ENCODE assay signal across 8 cellular contexts in the genomic region with DNA sequence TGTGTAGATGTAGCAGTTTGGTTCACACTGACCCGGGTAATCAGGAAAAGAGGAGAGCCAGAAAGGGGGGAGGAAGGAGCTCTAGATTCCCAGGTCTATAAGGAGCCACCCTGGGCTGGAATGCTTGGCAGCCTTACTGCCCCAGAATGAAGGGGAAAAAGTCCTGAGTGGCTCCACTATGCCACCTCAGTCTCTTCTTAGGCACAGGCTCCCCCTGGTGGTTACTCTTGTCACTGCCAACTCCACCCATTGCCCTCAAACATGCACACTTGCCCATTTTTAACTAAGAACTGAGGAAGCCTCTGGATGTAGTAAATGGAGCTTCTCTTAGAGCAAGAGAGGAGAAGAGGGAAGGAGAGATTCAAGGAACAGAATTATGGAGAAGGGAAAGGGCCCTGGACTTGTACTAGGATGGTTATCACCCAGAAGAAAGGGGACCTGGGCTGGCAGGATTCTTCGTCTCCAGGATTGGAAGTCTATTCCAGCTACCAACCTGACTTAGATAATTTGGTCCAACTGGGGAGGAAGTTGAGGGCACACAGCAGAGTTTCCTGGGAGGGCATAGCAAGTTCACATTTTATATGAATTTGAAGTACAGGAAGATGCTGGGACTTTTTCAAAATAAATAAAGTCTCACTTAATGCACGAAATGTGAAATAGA. TPM values are rescaled to one million over a fixed set of nuclear protein-coding genes. Genes with fewer than 3 reads are reported as not detected.
DNase-seq lines count a peak whose midpoint lies in the region; ATAC-seq and TF ChIP-seq lines count a peak whose summit lies in the region.

No MANE protein-coding gene starts in this region.

- H4K20me1 ChIP-seq in fibroblast of lung (ENCODE audit: control insufficient read depth, extremely low read depth, insufficient read depth, low read length) (no peaks in the 10 kb centered on the region), neural cell (ENCODE audit: insufficient read depth) (no peaks in the 10 kb centered on the region)

- peak; percentile 89 for ATAC-seq in stimulated activated naive CD8-positive, alpha-beta T cell treated with anti-CD3 and anti-CD28 coated beads, Interleukin-15, amount 100 ng/mL, for 72 hours
- ATAC-seq in GM18520 (IDR thresholded peaks at IDR 0.05; ENCODE audit: unreplicated experiment) = no peak

- TF ChIP-seq POLR2A in Peyer's patch (IDR thresholded peaks at IDR 0.05) = no peak

- H3K4me2 ChIP-seq in fibroblast of lung (ENCODE audit: extremely low read depth, insufficient read depth, low read length) = no peak overlapping the region
- no peak overlapping the region for H3K4me2 ChIP-seq in neural cell (ENCODE audit: low read length)

- H3K27ac Mint-ChIP-seq in activated T-cell treated with anti-CD3 and anti-CD28 coated beads, Interleukin-2, amount 50 U/mL, for 24 hours = no peak overlapping the region
- no peak overlapping the region for H3K27ac Mint-ChIP-seq in stimulated activated naive CD8-positive, alpha-beta T cell treated with anti-CD3 and anti-CD28 coated beads, Interleukin-15, amount 100 ng/mL, for 72 hours

- H3K9ac ChIP-seq in fibroblast of lung (ENCODE audit: insufficient read depth, low read length) (no peak overlapping the region), neural cell (ENCODE audit: low read length) (no peak overlapping the region)

- peak; percentile 78 for TF ChIP-seq RAD21 in neural cell (conservative IDR thresholded peaks at IDR 0.05)

- H3K36me3 ChIP-seq in Peyer's patch (no peaks in the 10 kb centered on the region), fibroblast of lung (ENCODE audit: control insufficient read depth, insufficient read depth, low read length) (no peaks in the 10 kb centered on the region), neural cell (ENCODE audit: insufficient read depth, low read length) (no peaks in the 10 kb centered on the region)

- H3K79me2 ChIP-seq in fibroblast of lung (ENCODE audit: control insufficient read depth, insufficient read depth, low read length) (peaks cover 2% of the 10 kb centered on the region), neural cell (replicated peaks; ENCODE audit: insufficient read depth, low read length) (no peaks in the 10 kb centered on the region)

- TF ChIP-seq CTCF in Peyer's patch (IDR thresholded peaks at IDR 0.05) = peak; percentile 84 to 93 (median 90)
- peak; percentile 94 to 98 for TF ChIP-seq CTCF in fibroblast of lung (conservative IDR thresholded peaks at IDR 0.05 in 1 of 2, IDR thresholded peaks at IDR 0.05 in 1 of 2; ENCODE audit: low read depth in 1 of 2, low read length in 2 of 2)
- TF ChIP-seq CTCF in neural cell (IDR thresholded peaks at IDR 0.05; ENCODE audit: poor library complexity, severe bottlenecking) = peak; percentile 86

- H3K4me3 Mint-ChIP-seq in activated T-cell treated with anti-CD3 and anti-CD28 coated beads, Interleukin-2, amount 50 U/mL, for 24 hours = no peak overlapping the region
- H3K4me3 Mint-ChIP-seq in stimulated activated naive CD8-positive, alpha-beta T cell treated with anti-CD3 and anti-CD28 coated beads, Interleukin-15, amount 100 ng/mL, for 72 hours = no peak overlapping the region

- H2AFZ ChIP-seq in fibroblast of lung (ENCODE audit: low read length) = no peak overlapping the region
- H2AFZ ChIP-seq in neural cell (ENCODE audit: low read depth, low read length) = no peak overlapping the region

- H3K9me3 Mint-ChIP-seq in activated T-cell treated with anti-CD3 and anti-CD28 coated beads, Interleukin-2, amount 50 U/mL, for 24 hours = no peaks in the 10 kb centered on the region
- no peaks in the 10 kb centered on the region for H3K9me3 Mint-ChIP-seq in stimulated activated naive CD8-positive, alpha-beta T cell treated with anti-CD3 and anti-CD28 coated beads, Interleukin-15, amount 100 ng/mL, for 72 hours

- peak; percentile 83 for DNase-seq in ELR (ENCODE audit: low read depth)
- peak; percentile 57 for DNase-seq in KG1 (lab: John Stamatoyannopoulos, UW)
- DNase-seq in Peyer's patch = peak; percentile 76 to 94 (median 89)
- DNase-seq in activated T-cell treated with anti-CD3 and anti-CD28 coated beads, Interleukin-2, amount 50 U/mL, for 24 hours = peak; percentile 82
- DNase-seq in fibroblast of lung (ENCODE audit: low read depth in 2 of 2) = peak; percentile 59 to 79
- peak; percentile 71 for DNase-seq in stimulated activated naive CD8-positive, alpha-beta T cell treated with anti-CD3 and anti-CD28 coated beads, Interleukin-15, amount 100 ng/mL, for 72 hours

- no peak overlapping the region for H3K27ac ChIP-seq in Peyer's patch
- H3K27ac ChIP-seq in fibroblast of lung (ENCODE audit: insufficient read depth, low read length) = no peak overlapping the region
- H3K27ac ChIP-seq in neural cell (ENCODE audit: low read length) = no peak overlapping the region

- H3K4me1 Mint-ChIP-seq in activated T-cell treated with anti-CD3 and anti-CD28 coated beads, Interleukin-2, amount 50 U/mL, for 24 hours (ENCODE audit: low read depth) = peaks cover 7% of the 10 kb centered on the region
- H3K4me1 Mint-ChIP-seq in stimulated activated naive CD8-positive, alpha-beta T cell treated with anti-CD3 and anti-CD28 coated beads, Interleukin-15, amount 100 ng/mL, for 72 hours = peaks cover 7% of the 10 kb centered on the region

- H3K36me3 Mint-ChIP-seq in activated T-cell treated with anti-CD3 and anti-CD28 coated beads, Interleukin-2, amount 50 U/mL, for 24 hours (ENCODE audit: low read depth) = peaks cover 13% of the 10 kb centered on the region

- no peaks in the 10 kb centered on the region for H3K9me2 ChIP-seq in neural cell (ENCODE audit: insufficient read depth, low read length)

- H3K9me3 ChIP-seq in Peyer's patch (no peaks in the 10 kb centered on the region), fibroblast of lung (ENCODE audit: control insufficient read depth, insufficient read depth, low read depth, low read length) (no peaks in the 10 kb centered on the region), neural cell (ENCODE audit: low read length) (no peaks in the 10 kb centered on the region)

- H3K4me3 ChIP-seq in Peyer's patch = no peak overlapping the region
- H3K4me3 ChIP-seq in fibroblast of lung (replicated peaks in 1 of 4; ENCODE audit: control extremely low read depth in 1 of 4, insufficient read depth in 1 of 4, low read depth in 3 of 4, low read length in 4 of 4) = no peak overlapping the region
- no peak overlapping the region for H3K4me3 ChIP-seq in neural cell (ENCODE audit: low read length)

- H3K27me3 Mint-ChIP-seq in activated T-cell treated with anti-CD3 and anti-CD28 coated beads, Interleukin-2, amount 50 U/mL, for 24 hours = no peaks in the 10 kb centered on the region
- no peaks in the 10 kb centered on the region for H3K27me3 Mint-ChIP-seq in stimulated activated naive CD8-positive, alpha-beta T cell treated with anti-CD3 and anti-CD28 coated beads, Interleukin-15, amount 100 ng/mL, for 72 hours

- H3K4me1 ChIP-seq in Peyer's patch (peaks cover 0 to 8% (median 0%) of the 10 kb centered on the region in 4 donors), fibroblast of lung (ENCODE audit: control insufficient read depth, extremely low read depth, insufficient read depth, low read length) (no peaks in the 10 kb centered on the region)

- no peaks in the 10 kb centered on the region for H3F3A ChIP-seq in neural cell (ENCODE audit: insufficient read depth, low read length, poor library complexity, severe bottlenecking)

- no peak for TF ChIP-seq EP300 in neural cell (conservative IDR thresholded peaks at IDR 0.05; ENCODE audit: poor library complexity, severe bottlenecking)

- no peaks in the 10 kb centered on the region for H3K27me3 ChIP-seq in Peyer's patch
- H3K27me3 ChIP-seq in fibroblast of lung (ENCODE audit: control insufficient read depth, insufficient read depth, low read length) = no peaks in the 10 kb centered on the region
- no peaks in the 10 kb centered on the region for H3K27me3 ChIP-seq in neural cell (ENCODE audit: insufficient read depth, low read depth, low read length)

RNA-seq across cellular contexts. Expression of a gene that starts 7.8 kb away (rescaled TPM):
- total RNA-seq in Peyer's patch (10 to 100 TPM; 19.8 to 33.4 (median 24.8) TPM), fibroblast of lung (28.5 and 30.1 TPM in 2 replicates)
- polyA plus RNA-seq in fibroblast of lung (8.0 and 9.4 TPM in 2 replicates), neural cell (9.0 and 9.6 TPM in 2 replicates)
- 12.9 and 18.3 TPM in 2 replicates for polyA plus RNA-seq in fibroblast of lung (2012)
- polyA minus RNA-seq in fibroblast of lung (ENCODE audit: low replicate concordance) (14.2 and 22.4 TPM in 2 replicates), neural cell (28.4 and 36.8 TPM in 2 replicates)

RNA-seq across cellular contexts. Expression of a gene that starts 17.0 kb away (rescaled TPM):
- 10 to 100 TPM; 15.8 to 29.2 (median 23.0) TPM for total RNA-seq in Peyer's patch
- total RNA-seq in fibroblast of lung = 8.5 and 14.5 TPM in 2 replicates
- polyA plus RNA-seq in fibroblast of lung = 16.4 and 20.5 TPM in 2 replicates
- polyA plus RNA-seq in fibroblast of lung (2012) = 14.1 and 19.3 TPM in 2 replicates
- 18.0 and 19.3 TPM in 2 replicates for polyA minus RNA-seq in fibroblast of lung (ENCODE audit: low replicate concordance)
- 11.7 and 13.4 TPM in 2 replicates for polyA plus RNA-seq in neural cell
- 26.8 and 27.7 TPM in 2 replicates for polyA minus RNA-seq in neural cell

RNA-seq across cellular contexts. Expression of a gene that starts 47.2 kb away (rescaled TPM):
- total RNA-seq in Peyer's patch (10 to 100 TPM; 19.6 to 67.7 (median 42.1) TPM), fibroblast of lung (39.5 and 45.1 TPM in 2 replicates)
- polyA plus RNA-seq in fibroblast of lung (41.6 and 50.6 TPM in 2 replicates), neural cell (107 and 112 TPM in 2 replicates)
- 38.5 and 46.9 TPM in 2 replicates for polyA plus RNA-seq in fibroblast of lung (2012)
- polyA minus RNA-seq in fibroblast of lung (ENCODE audit: low replicate concordance) (162 and 205 TPM in 2 replicates), neural cell (165 and 189 TPM in 2 replicates)

RNA-seq across cellular contexts. Expression of a gene that starts 59.8 kb away (rescaled TPM):
- total RNA-seq in Peyer's patch (10 to 100 TPM in 3 of 4 donors, 1 to 10 TPM in 1; 8.6 to 71.0 (median 24.0) TPM), fibroblast of lung (9.9 and 10.0 TPM in 2 replicates)
- polyA plus RNA-seq in fibroblast of lung (13.5 and 21.0 TPM in 2 replicates), neural cell (3.8 and 6.0 TPM in 2 replicates)
- 22.5 and 29.0 TPM in 2 replicates for polyA plus RNA-seq in fibroblast of lung (2012)
- polyA minus RNA-seq in fibroblast of lung (ENCODE audit: low replicate concordance) (129 and 156 TPM in 2 replicates), neural cell (11.9 and 12.4 TPM in 2 replicates)
